Comparison of ENCODE assay signal across 26 cellular contexts in the genomic region with DNA sequence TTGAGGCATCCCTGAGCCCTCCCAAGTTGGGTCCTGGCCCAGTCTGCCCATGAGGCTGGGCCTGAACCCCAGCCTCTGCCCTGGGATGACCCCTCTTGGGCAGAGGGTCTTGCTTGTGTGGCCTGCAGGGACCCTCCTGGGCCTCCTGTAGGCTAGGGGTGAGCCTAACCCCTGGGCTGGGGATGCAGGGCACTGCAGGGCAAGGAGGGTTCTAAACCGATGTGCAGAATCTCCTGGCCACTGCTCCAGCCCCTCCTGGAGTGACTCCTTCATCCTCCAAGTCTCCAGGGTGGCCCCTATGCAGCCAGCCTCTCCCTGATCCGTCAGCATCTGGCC. TPM values are rescaled to one million over a fixed set of nuclear protein-coding genes. Genes with fewer than 3 reads are reported as not detected.
"Had no signal": no experiment of that assay in that cellular context is flagged by ENCODE, and none has a peak within 500 bp of the region (broad histone marks: within the 10 kb centered on the region; RNA-seq: fewer than 3 reads in every experiment).

No MANE protein-coding gene starts in this region.

- H3K9me3 Mint-ChIP-seq: memory B cell; naive thymus-derived CD4-positive, alpha-beta T cell; natural killer cell treated with Interleukin-12 subunit alpha and Interleukin-12 subunit beta and Interleukin-15 and Interleukin-18, amount 100 ng/mL, for 72 hours; stimulated activated effector memory CD8-positive, alpha-beta T cell treated with anti-CD3 and anti-CD28 coated beads, Interleukin-12 subunit alpha, Interleukin-12 subunit beta, amount 100 ng/mL, for 72 hours; stimulated activated naive CD8-positive, alpha-beta T cell treated with anti-CD3 and anti-CD28 coated beads, Interleukin-15, Interleukin-2, amounts not matched to agents 100 ng/mL and 50 ng/mL, for 24 hours had no signal

- H3K27ac Mint-ChIP-seq: memory B cell; naive thymus-derived CD4-positive, alpha-beta T cell; natural killer cell treated with Interleukin-12 subunit alpha and Interleukin-12 subunit beta and Interleukin-15 and Interleukin-18, amount 100 ng/mL, for 72 hours; stimulated activated effector memory CD8-positive, alpha-beta T cell treated with anti-CD3 and anti-CD28 coated beads, Interleukin-12 subunit alpha, Interleukin-12 subunit beta, amount 100 ng/mL, for 72 hours; stimulated activated naive CD8-positive, alpha-beta T cell treated with anti-CD3 and anti-CD28 coated beads, Interleukin-15, Interleukin-2, amounts not matched to agents 100 ng/mL and 50 ng/mL, for 24 hours had no signal

- H3K4me1 Mint-ChIP-seq: memory B cell; stimulated activated effector memory CD8-positive, alpha-beta T cell treated with anti-CD3 and anti-CD28 coated beads, Interleukin-12 subunit alpha, Interleukin-12 subunit beta, amount 100 ng/mL, for 72 hours had no signal

- H3K9me3 ChIP-seq: left ventricle myocardium inferior, mucosa of descending colon, pancreas, prostate gland, suprapubic skin, thoracic aorta, tibial artery, upper lobe of right lung had no signal

- H3K36me3 ChIP-seq: left ventricle myocardium inferior, pancreas, prostate gland, suprapubic skin, thoracic aorta, tibial artery, upper lobe of right lung had no signal

- H3K4me3 Mint-ChIP-seq: memory B cell; naive thymus-derived CD4-positive, alpha-beta T cell; natural killer cell treated with Interleukin-12 subunit alpha and Interleukin-12 subunit beta and Interleukin-15 and Interleukin-18, amount 100 ng/mL, for 72 hours; stimulated activated effector memory CD8-positive, alpha-beta T cell treated with anti-CD3 and anti-CD28 coated beads, Interleukin-12 subunit alpha, Interleukin-12 subunit beta, amount 100 ng/mL, for 72 hours; stimulated activated naive CD8-positive, alpha-beta T cell treated with anti-CD3 and anti-CD28 coated beads, Interleukin-15, Interleukin-2, amounts not matched to agents 100 ng/mL and 50 ng/mL, for 24 hours had no signal

- H3K4me1 ChIP-seq: left ventricle myocardium inferior, pancreas, prostate gland, suprapubic skin, tibial artery, upper lobe of right lung had no signal

- H3K27me3 ChIP-seq: pancreas, suprapubic skin, tibial artery, upper lobe of right lung had no signal

- H3K27me3 Mint-ChIP-seq: memory B cell; natural killer cell treated with Interleukin-12 subunit alpha and Interleukin-12 subunit beta and Interleukin-15 and Interleukin-18, amount 100 ng/mL, for 72 hours; stimulated activated naive CD8-positive, alpha-beta T cell treated with anti-CD3 and anti-CD28 coated beads, Interleukin-15, Interleukin-2, amounts not matched to agents 100 ng/mL and 50 ng/mL, for 24 hours had no signal

- ATAC-seq: left colon; mucosa of descending colon; naive thymus-derived CD4-positive, alpha-beta T cell; natural killer cell treated with Interleukin-12 subunit alpha and Interleukin-12 subunit beta and Interleukin-15 and Interleukin-18, amount 100 ng/mL, for 72 hours; pancreas; right cardiac atrium; sciatic nerve; stimulated activated effector memory CD8-positive, alpha-beta T cell treated with anti-CD3 and anti-CD28 coated beads, Interleukin-12 subunit alpha, Interleukin-12 subunit beta, amount 100 ng/mL, for 72 hours; upper lobe of right lung had no signal

- H3K27ac ChIP-seq: left ventricle myocardium inferior, pancreas, prostate gland, skin epidermis, suprapubic skin, thoracic aorta, tibial artery, upper lobe of right lung had no signal

- H3K4me3 ChIP-seq: left ventricle myocardium inferior, mucosa of descending colon, pancreas, prostate gland, skin epidermis, suprapubic skin, thoracic aorta, tibial artery, upper lobe of right lung had no signal

- H3K36me3 Mint-ChIP-seq: memory B cell; naive thymus-derived CD4-positive, alpha-beta T cell; natural killer cell treated with Interleukin-12 subunit alpha and Interleukin-12 subunit beta and Interleukin-15 and Interleukin-18, amount 100 ng/mL, for 72 hours; stimulated activated effector memory CD8-positive, alpha-beta T cell treated with anti-CD3 and anti-CD28 coated beads, Interleukin-12 subunit alpha, Interleukin-12 subunit beta, amount 100 ng/mL, for 72 hours had no signal

- DNase-seq: hippocampal formation; kidney glomerular epithelial cell; left colon; left ventricle myocardium inferior; midbrain; nucleus accumbens; retina; right cardiac atrium; stimulated activated CD4-positive, alpha-beta T cell treated with anti-CD3 and anti-CD28 coated beads, Interleukin-4, amount 100 ng/mL, for 24 hours; stimulated activated naive CD4-positive, alpha-beta T cell; trophoblast cell had no signal

RNA-seq across cellular contexts. Expression of a gene that starts 37.5 kb away (rescaled TPM):
- polyA plus RNA-seq: neural cell had no signal
